ENCODE assay signal across 8 cellular contexts in genomic region chr11:46120361-46120710, GRCh38. TPM values are rescaled to one million over a fixed set of nuclear protein-coding genes. Genes with fewer than 3 reads are reported as not detected.
DNase-seq lines count a peak whose midpoint lies in the region; ATAC-seq, FAIRE-seq and TF ChIP-seq lines count a peak whose summit lies in the region.

No MANE protein-coding gene starts in this region.

- peaks cover 13% of the 10 kb centered on the region for H3K79me2 ChIP-seq in endothelial cell of umbilical vein (ENCODE audit: control insufficient read depth, insufficient read depth, low read length)

- no peaks in the 10 kb centered on the region for H3K9me3 Mint-ChIP-seq in natural killer cell treated with Interleukin-12 subunit alpha and Interleukin-12 subunit beta and Interleukin-15 and Interleukin-18, amount 100 ng/mL, for 72 hours

- H4K20me1 ChIP-seq in endothelial cell of umbilical vein (replicated peaks; ENCODE audit: control insufficient read depth, extremely low read depth, insufficient read depth, low read length): peaks cover 5% of the 10 kb centered on the region

- peaks cover 9% of the 10 kb centered on the region for H3K36me3 Mint-ChIP-seq in T-helper 17 cell (ENCODE audit: low read depth)
- peaks cover 6% of the 10 kb centered on the region for H3K36me3 Mint-ChIP-seq in natural killer cell treated with Interleukin-12 subunit alpha and Interleukin-12 subunit beta and Interleukin-15 and Interleukin-18, amount 100 ng/mL, for 72 hours

- H3K27me3 ChIP-seq in HL-60 (ENCODE audit: insufficient read depth, poor library complexity, severe bottlenecking) (no peaks in the 10 kb centered on the region), endothelial cell of umbilical vein (ENCODE audit: control insufficient read depth in 2 of 2, insufficient read depth in 2 of 2, low read length in 2 of 2) (no peaks in the 10 kb centered on the region)

- no peak overlapping the region for H3K4me2 ChIP-seq in endothelial cell of umbilical vein (ENCODE audit: insufficient read depth, low read length)

- no peak for FAIRE-seq in endothelial cell of umbilical vein (lab: Jason Lieb, UNC)

- no peak for TF ChIP-seq POLR2A in endothelial cell of umbilical vein (IDR thresholded peaks at IDR 0.05; ENCODE audit: low read depth, low read length)

- H3K27me3 Mint-ChIP-seq in T-helper 17 cell: no peaks in the 10 kb centered on the region
- no peaks in the 10 kb centered on the region for H3K27me3 Mint-ChIP-seq in natural killer cell treated with Interleukin-12 subunit alpha and Interleukin-12 subunit beta and Interleukin-15 and Interleukin-18, amount 100 ng/mL, for 72 hours

- DNase-seq in HL-60 (ENCODE audit: low read depth in 1 of 2, low spot score in 1 of 2) (peak in 1 of 2 experiments; percentile 7), T-helper 17 cell (no peak), endothelial cell of umbilical vein (ENCODE audit: low read depth, low spot score) (no peak), NCI-H1105 (lab: John Stamatoyannopoulos, UW) (no peak), NCI-H526 treated with DMSO at 0.1 percent for 48 hours (lab: John Stamatoyannopoulos, UW) (no peak), germinal center (ENCODE audit: low spot score) (no peak)
- DNase-seq in natural killer cell treated with Interleukin-12 subunit alpha and Interleukin-12 subunit beta and Interleukin-15 and Interleukin-18, amount 100 ng/mL, for 72 hours (ENCODE audit: low spot score): no peak

- no peaks in the 10 kb centered on the region for H3K9me1 ChIP-seq in endothelial cell of umbilical vein (replicated peaks; ENCODE audit: control insufficient read depth, extremely low read depth, insufficient read depth, low read length)

- intact Hi-C loops in endothelial cell of umbilical vein (cut with micrococcal nuclease): loop anchor here (5.0 kb wide), 4 partner anchors 153 to 1092 kb away; partner anchors contain the start of gene DDB2

- BruUV-seq in endothelial cell of umbilical vein (replicated peaks; lab: Mats Ljungman, UMichigan): no TSS peak

- CTCF ChIA-PET in endothelial cell of umbilical vein (lab: Charles Lee): interaction anchor here (1.0 to 1.1 kb wide), 2 partner anchors 114 to 119 kb away, joined by 4 read pairs; no protein-coding TSS in a partner anchor

- no peak overlapping the region for H2AFZ ChIP-seq in endothelial cell of umbilical vein (ENCODE audit: low read depth, low read length)

- H3K36me3 ChIP-seq in endothelial cell of umbilical vein (ENCODE audit: control insufficient read depth in 2 of 2, extremely low read depth in 1 of 2, insufficient read depth in 2 of 2, low read length in 2 of 2): no peaks in the 10 kb centered on the region

- H3K4me3 Mint-ChIP-seq in T-helper 17 cell: peak overlapping the region; percentile 99
- peak overlapping the region; percentile 97 for H3K4me3 Mint-ChIP-seq in natural killer cell treated with Interleukin-12 subunit alpha and Interleukin-12 subunit beta and Interleukin-15 and Interleukin-18, amount 100 ng/mL, for 72 hours

- dilution Hi-C loops in endothelial cell of umbilical vein (cut with MboI; ENCODE audit: extremely low pct_ligation_motif_present, low sequenced_read_pairs): no loop called here

- H3K9me3 ChIP-seq in T-helper 17 cell (ENCODE audit: control insufficient read depth, low read length, poor library complexity, severe bottlenecking) (no peaks in the 10 kb centered on the region), endothelial cell of umbilical vein (replicated peaks; ENCODE audit: control insufficient read depth, insufficient read depth, low read length) (no peaks in the 10 kb centered on the region)

- peaks cover 14% of the 10 kb centered on the region for H3K4me1 ChIP-seq in endothelial cell of umbilical vein (ENCODE audit: control insufficient read depth, extremely low read depth, insufficient read depth, low read length)

- no peak overlapping the region for H3K9ac ChIP-seq in endothelial cell of umbilical vein (replicated peaks; ENCODE audit: extremely low read depth, insufficient read depth, low read length)

- TF ChIP-seq CTCF in HL-60 (IDR thresholded peaks at IDR 0.05; ENCODE audit: insufficient read depth, low read length) (no peak), endothelial cell of umbilical vein (IDR thresholded peaks at IDR 0.05; ENCODE audit: extremely low read depth in 1 of 2, insufficient read depth in 1 of 2, low read depth in 1 of 2, low read length in 2 of 2) (no peak)

- H3K4me3 ChIP-seq in HL-60 (replicated peaks; ENCODE audit: insufficient read depth, low read length) (peak overlapping the region; percentile 66), endothelial cell of umbilical vein (replicated peaks in 1 of 3; ENCODE audit: insufficient read depth in 1 of 3, low read depth in 1 of 3, low read length in 3 of 3) (peak overlapping the region in 2 of 3 experiments; percentile 57 to 87)

- peak overlapping the region; percentile 77 for H3K27ac ChIP-seq in HL-60 (replicated peaks)
- no peak overlapping the region for H3K27ac ChIP-seq in endothelial cell of umbilical vein (ENCODE audit: insufficient read depth, low read depth, low read length)

- ATAC-seq in T-helper 17 cell: no peak
- no peak for ATAC-seq in natural killer cell treated with Interleukin-12 subunit alpha and Interleukin-12 subunit beta and Interleukin-15 and Interleukin-18, amount 100 ng/mL, for 72 hours
- ATAC-seq in HG02678 (IDR thresholded peaks at IDR 0.05; ENCODE audit: unreplicated experiment): no peak

- H3K4me1 Mint-ChIP-seq in T-helper 17 cell: peaks cover 40% of the 10 kb centered on the region
- peaks cover 28 to 43% of the 10 kb centered on the region in 2 donors for H3K4me1 Mint-ChIP-seq in natural killer cell treated with Interleukin-12 subunit alpha and Interleukin-12 subunit beta and Interleukin-15 and Interleukin-18, amount 100 ng/mL, for 72 hours (ENCODE audit: low read depth in 2 of 2)

- peak overlapping the region; percentile 99 for H3K27ac Mint-ChIP-seq in T-helper 17 cell
- H3K27ac Mint-ChIP-seq in natural killer cell treated with Interleukin-12 subunit alpha and Interleukin-12 subunit beta and Interleukin-15 and Interleukin-18, amount 100 ng/mL, for 72 hours: peak overlapping the region; percentile 96

- POLR2A ChIA-PET in endothelial cell of umbilical vein (lab: Charles Lee): interaction anchor here (0.8 to 1.0 kb wide), 2 partner anchors 114 to 123 kb away, joined by 3 to 4 read pairs; no protein-coding TSS in a partner anchor

TF ChIP-seq in endothelial cell of umbilical vein, 7 proteins besides CTCF, POLR2A, EP300 and RAD21:
- TF ChIP-seq FOS (IDR thresholded peaks at IDR 0.05; ENCODE audit: borderline replicate concordance, insufficient read depth, low read length) (no peak), MAX (IDR thresholded peaks at IDR 0.05; ENCODE audit: insufficient read depth, insufficient read length) (no peak), GATA2 (IDR thresholded peaks at IDR 0.05; ENCODE audit: insufficient read depth, insufficient read length, low read depth, low read length) (no peak), MYC (IDR thresholded peaks at IDR 0.05; ENCODE audit: low read depth, low read length) (no peak), EZH2 (IDR thresholded peaks at IDR 0.05; ENCODE audit: borderline replicate concordance, low read depth, low read length, severe bottlenecking) (no peak), JUN (IDR thresholded peaks at IDR 0.05; ENCODE audit: borderline replicate concordance, insufficient read depth, insufficient read length, low read depth) (no peak), POLR2AphosphoS5 (IDR thresholded peaks at IDR 0.05; ENCODE audit: insufficient read depth, low read depth, low read length) (no peak)

RNA-seq across cellular contexts. Expression of gene PHF21A, which starts 0.9 kb away (rescaled TPM):
- total RNA-seq in T-helper 17 cell (100 to 1,000 TPM; 103 to 105 TPM), endothelial cell of umbilical vein (26.9 and 30.5 TPM in 2 replicates)
- 11.9 and 14.1 TPM in 2 replicates for polyA plus RNA-seq in endothelial cell of umbilical vein
- polyA plus RNA-seq in endothelial cell of umbilical vein (2011; cell fraction: cytosol; rRNA removed): 15.2 and 16.4 TPM in 2 replicates
- polyA plus RNA-seq in endothelial cell of umbilical vein (2011; cell fraction: nucleus; rRNA removed): 65.5 and 66.9 TPM in 2 replicates
- polyA plus RNA-seq in endothelial cell of umbilical vein (2012): 20.1 and 22.0 TPM in 2 replicates
- polyA minus RNA-seq in endothelial cell of umbilical vein: 16.0 and 17.1 TPM in 2 replicates
- 7.9 TPM for polyA minus RNA-seq in endothelial cell of umbilical vein (2011; cell fraction: cytosol; rRNA and poly(A)+ RNA removed)
- polyA minus RNA-seq in endothelial cell of umbilical vein (2011; cell fraction: nucleus; rRNA and poly(A)+ RNA removed): 32.2 and 33.1 TPM in 2 replicates
- total RNA-seq in natural killer cell treated with Interleukin-12 subunit alpha and Interleukin-12 subunit beta and Interleukin-15 and Interleukin-18, amount 100 ng/mL, for 72 hours: 10 to 100 TPM; 50.3 to 64.3 TPM
